ENCODE assay signal across 14 cellular contexts in genomic region chr13:39767791-39768564, GRCh38.
A peak's percentile ranks its signal among the peaks of the same experiment; 100 is the strongest.
DNase-seq lines count a peak whose midpoint lies in the region; ATAC-seq and TF ChIP-seq lines count a peak whose summit lies in the region.
"Had no signal": no experiment of that assay in that cellular context is flagged by ENCODE, and none has a peak within 500 bp of the region (broad histone marks: within the 10 kb centered on the region; RNA-seq: fewer than 3 reads in every experiment).

No MANE protein-coding gene starts in this region.

- intact Hi-C loops in cardiac septum (cut with DNase I): no loop called here

- ATAC-seq in GM18858 (IDR thresholded peaks at IDR 0.05; ENCODE audit: unreplicated experiment): no peak

- DNase-seq in DMS153 (lab: John Stamatoyannopoulos, UW) (peak; percentile 75), NCI-H524 treated with DMSO at 0.1 percent for 48 hours (lab: John Stamatoyannopoulos, UW) (peak; percentile 32), iPS-NIHi7 (ENCODE audit: extremely low spot score) (peak; percentile 32), AG08395 (ENCODE audit: low spot score) (no peak), cardiac septum (ENCODE audit: low spot score) (no peak)
- DNase-seq in activated CD4-positive, CD25-positive, alpha-beta regulatory T cell (lab: John Stamatoyannopoulos, UW): no peak
- DNase-seq: activated B cell treated with CpG ODN at 0.5 μM for 24 hours, activated T-cell treated with anti-CD3 and anti-CD28 coated beads for 4 hours, adrenal gland, GF-D8, NCI-H187 treated with DMSO at 0.1 percent for 48 hours, PC-3 had no signal

- TF ChIP-seq EP300 in Ishikawa (IDR thresholded peaks at IDR 0.05; ENCODE audit: borderline replicate concordance): no peak

- no peak for TF ChIP-seq RAD21 in Ishikawa (IDR thresholded peaks at IDR 0.05; ENCODE audit: low read depth)

TF ChIP-seq in Ishikawa, 13 proteins besides CTCF, POLR2A, EP300 and RAD21:
- TF ChIP-seq NFIC (IDR thresholded peaks at IDR 0.05) (0 out of 2 replicates have a peak, but pooled peaks have one; percentile 10), TCF12 (IDR thresholded peaks at IDR 0.05; ENCODE audit: low read depth) (peak; percentile 13; the same call in 1 of the 2 replicates), TAF1 (IDR thresholded peaks at IDR 0.05; ENCODE audit: low read depth) (no peak), TEAD4 (IDR thresholded peaks at IDR 0.05) (no peak), CEBPB (IDR thresholded peaks at IDR 0.05) (no peak), YY1 (IDR thresholded peaks at IDR 0.05; ENCODE audit: low read depth) (no peak), FOXM1 (IDR thresholded peaks at IDR 0.05; ENCODE audit: borderline replicate concordance, low read depth) (no peak), EGR1 (IDR thresholded peaks at IDR 0.05) (peak; percentile 64), ZBTB7A (IDR thresholded peaks at IDR 0.05; ENCODE audit: low read depth) (no peak), CREB1 (IDR thresholded peaks at IDR 0.05; ENCODE audit: low read depth) (no peak)
- TF ChIP-seq, protein P1, sequence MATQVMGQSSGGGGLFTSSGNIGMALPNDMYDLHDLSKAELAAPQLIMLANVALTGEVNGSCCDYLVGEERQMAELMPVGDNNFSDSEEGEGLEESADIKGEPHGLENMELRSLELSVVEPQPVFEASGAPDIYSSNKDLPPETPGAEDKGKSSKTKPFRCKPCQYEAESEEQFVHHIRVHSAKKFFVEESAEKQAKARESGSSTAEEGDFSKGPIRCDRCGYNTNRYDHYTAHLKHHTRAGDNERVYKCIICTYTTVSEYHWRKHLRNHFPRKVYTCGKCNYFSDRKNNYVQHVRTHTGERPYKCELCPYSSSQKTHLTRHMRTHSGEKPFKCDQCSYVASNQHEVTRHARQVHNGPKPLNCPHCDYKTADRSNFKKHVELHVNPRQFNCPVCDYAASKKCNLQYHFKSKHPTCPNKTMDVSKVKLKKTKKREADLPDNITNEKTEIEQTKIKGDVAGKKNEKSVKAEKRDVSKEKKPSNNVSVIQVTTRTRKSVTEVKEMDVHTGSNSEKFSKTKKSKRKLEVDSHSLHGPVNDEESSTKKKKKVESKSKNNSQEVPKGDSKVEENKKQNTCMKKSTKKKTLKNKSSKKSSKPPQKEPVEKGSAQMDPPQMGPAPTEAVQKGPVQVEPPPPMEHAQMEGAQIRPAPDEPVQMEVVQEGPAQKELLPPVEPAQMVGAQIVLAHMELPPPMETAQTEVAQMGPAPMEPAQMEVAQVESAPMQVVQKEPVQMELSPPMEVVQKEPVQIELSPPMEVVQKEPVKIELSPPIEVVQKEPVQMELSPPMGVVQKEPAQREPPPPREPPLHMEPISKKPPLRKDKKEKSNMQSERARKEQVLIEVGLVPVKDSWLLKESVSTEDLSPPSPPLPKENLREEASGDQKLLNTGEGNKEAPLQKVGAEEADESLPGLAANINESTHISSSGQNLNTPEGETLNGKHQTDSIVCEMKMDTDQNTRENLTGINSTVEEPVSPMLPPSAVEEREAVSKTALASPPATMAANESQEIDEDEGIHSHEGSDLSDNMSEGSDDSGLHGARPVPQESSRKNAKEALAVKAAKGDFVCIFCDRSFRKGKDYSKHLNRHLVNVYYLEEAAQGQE (IDR thresholded peaks at IDR 0.05; ENCODE audit: low read depth): no peak
- TF ChIP-seq, protein P2, sequence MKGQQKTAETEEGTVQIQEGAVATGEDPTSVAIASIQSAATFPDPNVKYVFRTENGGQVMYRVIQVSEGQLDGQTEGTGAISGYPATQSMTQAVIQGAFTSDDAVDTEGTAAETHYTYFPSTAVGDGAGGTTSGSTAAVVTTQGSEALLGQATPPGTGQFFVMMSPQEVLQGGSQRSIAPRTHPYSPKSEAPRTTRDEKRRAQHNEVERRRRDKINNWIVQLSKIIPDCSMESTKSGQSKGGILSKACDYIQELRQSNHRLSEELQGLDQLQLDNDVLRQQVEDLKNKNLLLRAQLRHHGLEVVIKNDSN (IDR thresholded peaks at IDR 0.05): no peak
- TF ChIP-seq, protein P3, sequence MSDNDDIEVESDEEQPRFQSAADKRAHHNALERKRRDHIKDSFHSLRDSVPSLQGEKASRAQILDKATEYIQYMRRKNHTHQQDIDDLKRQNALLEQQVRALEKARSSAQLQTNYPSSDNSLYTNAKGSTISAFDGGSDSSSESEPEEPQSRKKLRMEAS (IDR thresholded peaks at IDR 0.05): no peak

Comparison
In these comparisons a context has a peak if more than half of its experiments do, and no peak if none do; other contexts are left out.
1. DNase-seq: peak in DMS153 (single experiment), NCI-H524 treated with DMSO at 0.1 percent for 48 hours (single experiment) and iPS-NIHi7 (single experiment); none in AG08395 (single experiment), activated CD4-positive, CD25-positive, alpha-beta regulatory T cell (0 of 4) and cardiac septum (single experiment).